Comparison of ENCODE assay signal across 1 cellular context in the genomic region with DNA sequence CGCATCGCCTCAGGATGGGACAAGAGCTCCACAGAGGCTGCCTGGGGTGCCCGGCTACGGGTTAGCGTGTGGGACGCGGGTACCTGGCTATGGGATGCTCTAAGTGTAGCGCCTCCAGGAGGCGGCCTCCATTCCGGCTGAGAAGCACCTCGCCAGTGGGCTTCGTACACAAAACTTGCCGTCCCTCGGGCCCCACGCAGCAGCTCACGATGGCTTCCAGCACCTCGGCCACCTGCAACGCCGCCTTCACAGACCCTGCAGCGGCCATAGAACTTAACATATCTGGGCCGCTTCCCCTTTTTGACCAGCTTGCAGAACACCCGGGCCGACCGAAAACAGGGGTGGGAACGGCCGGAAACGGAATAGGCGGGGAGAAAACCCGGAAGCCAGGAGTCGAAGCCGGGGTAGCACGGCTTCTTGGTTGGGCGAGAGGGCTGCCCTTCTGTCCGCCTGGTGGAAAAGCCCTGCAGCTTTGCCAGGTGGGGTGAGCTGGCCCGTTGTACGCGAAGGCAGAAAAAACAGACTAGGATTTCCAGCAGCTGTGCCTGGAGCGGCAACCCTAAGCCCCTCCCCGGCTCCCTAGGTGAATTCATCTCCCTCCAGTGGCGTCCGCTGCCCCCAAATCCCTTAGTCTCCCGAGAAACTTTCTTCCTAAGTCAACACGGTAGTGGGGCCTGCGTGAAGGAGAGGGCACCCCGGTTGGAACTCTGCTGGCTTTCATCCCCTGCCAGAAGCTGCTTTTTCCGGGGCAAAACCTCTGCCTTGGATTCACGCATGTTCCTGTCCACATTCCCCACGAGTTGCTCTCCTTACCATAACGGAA.
TF ChIP-seq lines count a peak whose summit lies in the region.

BBS10 (minus strand) TSS at position 337 of the 823 bp plus-strand sequence; CDS start at position 280, 57 bp downstream.

TF ChIP-seq in IMR-90, 13 proteins besides CTCF, POLR2A, EP300 and RAD21 (continued from another document):
- TF ChIP-seq RFX5 (IDR thresholded peaks at IDR 0.05; ENCODE audit: low read depth, low read length) (no peak), USF2 (IDR thresholded peaks at IDR 0.05; ENCODE audit: low read depth, low read length) (no peak), CEBPB (IDR thresholded peaks at IDR 0.05; ENCODE audit: low read depth, low read length) (no peak), RCOR1 (IDR thresholded peaks at IDR 0.05; ENCODE audit: insufficient replicate concordance, low read length) (no peak), FOS (IDR thresholded peaks at IDR 0.05; ENCODE audit: low read depth, low read length) (no peak; the same call in 1 of the 2 replicates)
